Comparison of ENCODE assay signal across 24 cellular contexts in genomic region chr6:166305562-166306117, GRCh38. TPM values are rescaled to one million over a fixed set of nuclear protein-coding genes. Genes with fewer than 3 reads are reported as not detected.
DNase-seq lines count a peak whose midpoint lies in the region; TF ChIP-seq lines count a peak whose summit lies in the region.
"Had no signal": no experiment of that assay in that cellular context is flagged by ENCODE, and none has a peak within 500 bp of the region (broad histone marks: within the 10 kb centered on the region; RNA-seq: fewer than 3 reads in every experiment).

No MANE protein-coding gene starts in this region.

- peak overlapping the region; percentile 56 for H3K27ac Mint-ChIP-seq in glutamatergic neuron (ENCODE audit: unreplicated experiment)
- H3K27ac Mint-ChIP-seq: stimulated activated naive CD8-positive, alpha-beta T cell treated with anti-CD3 and anti-CD28 coated beads, Interleukin-15, amount 100 ng/mL, for 72 hours had no signal

- peaks cover 12% of the 10 kb centered on the region for H3K27me3 Mint-ChIP-seq in glutamatergic neuron (ENCODE audit: unreplicated experiment)

- no peaks in the 10 kb centered on the region for H3K79me2 ChIP-seq in OCI-LY7 (ENCODE audit: insufficient read depth, low read depth, low read length)

- intact Hi-C loops in OCI-LY7 (cut with micrococcal nuclease; ENCODE audit: unreplicated experiment) = no loop called here
- intact Hi-C loops in tibial artery (cut with DNase I; ENCODE audit: low total_unique reads) = no loop called here

- BruUV-seq in OCI-LY7 (replicated peaks; lab: Mats Ljungman, UMichigan) = no TSS peak

- DNase-seq in NCI-H82 (lab: John Stamatoyannopoulos, UW) (peak; percentile 28), NCI-H82 treated with DMSO at 0.1 percent for 48 hours (lab: John Stamatoyannopoulos, UW; ENCODE audit: unreplicated experiment) (no peak), OCI-LY7 (ENCODE audit: low spot score) (no peak), glutamatergic neuron (no peak), tibial artery (no peak), cerebellum (ENCODE audit: low spot score) (no peak)
- peak; percentile 5 for DNase-seq in stimulated activated CD8-positive, alpha-beta memory T cell treated with anti-CD3 and anti-CD28 coated beads, Interleukin-4, amount 100 ng/mL, for 48 hours
- no peak for DNase-seq in activated CD4-positive, CD25-positive, alpha-beta regulatory T cell (lab: John Stamatoyannopoulos, UW)
- DNase-seq: activated CD4-positive, alpha-beta T cell treated with anti-CD3 and anti-CD28 coated beads for 48 hours; aorta; DMS 273 treated with DMSO at 0.1 percent for 48 hours; GF-D8; heart right ventricle; Kasumi-1; NCI-H1105; NK-92 treated with Interleukin-12 subunit alpha and Interleukin-12 subunit beta, amount 100 ng/mL, for 24 hours; pancreas; RPMI8226; sigmoid colon; stimulated activated naive CD8-positive, alpha-beta T cell treated with anti-CD3 and anti-CD28 coated beads, Interleukin-15, amount 100 ng/mL, for 72 hours had no signal

- POLR2A ChIA-PET in OCI-LY7 (lab: Charles Lee) = interaction anchor here (0.7 to 1.7 kb wide), 2 partner anchors 37 to 128 kb away, joined by 3 to 4 read pairs; no protein-coding TSS in a partner anchor

- H3K36me3 ChIP-seq in OCI-LY7 (ENCODE audit: insufficient read depth, low read length) = no peaks in the 10 kb centered on the region
- no peaks in the 10 kb centered on the region for H3K36me3 ChIP-seq in tibial artery
- H3K36me3 ChIP-seq: heart right ventricle, pancreas, sigmoid colon had no signal

- H3K4me1 ChIP-seq in OCI-LY7 (ENCODE audit: insufficient read depth, low read length, poor library complexity, severe bottlenecking) (peaks cover 20% of the 10 kb centered on the region), tibial artery (peaks cover 0 to 22% (median 17%) of the 10 kb centered on the region in 4 donors)

- H3K4me3 ChIP-seq in OCI-LY7 (ENCODE audit: low read depth, low read length, poor library complexity, severe bottlenecking) = no peak overlapping the region
- H3K4me3 ChIP-seq in tibial artery = no peak overlapping the region
- H3K4me3 ChIP-seq: heart right ventricle, pancreas, sigmoid colon had no signal

- H3K27ac ChIP-seq in OCI-LY7 (ENCODE audit: low read depth, low read length, poor library complexity, severe bottlenecking) (no peak overlapping the region), tibial artery (no peak overlapping the region)
- H3K27ac ChIP-seq: heart right ventricle, pancreas, sigmoid colon had no signal

- H3K9me3 Mint-ChIP-seq in glutamatergic neuron (ENCODE audit: unreplicated experiment) = peaks cover 3% of the 10 kb centered on the region
- H3K9me3 Mint-ChIP-seq: stimulated activated naive CD8-positive, alpha-beta T cell treated with anti-CD3 and anti-CD28 coated beads, Interleukin-15, amount 100 ng/mL, for 72 hours had no signal

- H3K4me1 Mint-ChIP-seq in glutamatergic neuron (ENCODE audit: low read depth, unreplicated experiment) = peaks cover 7% of the 10 kb centered on the region
- H3K4me1 Mint-ChIP-seq: stimulated activated naive CD8-positive, alpha-beta T cell treated with anti-CD3 and anti-CD28 coated beads, Interleukin-15, amount 100 ng/mL, for 72 hours had no signal

- H3K36me3 Mint-ChIP-seq in glutamatergic neuron (ENCODE audit: unreplicated experiment) = no peaks in the 10 kb centered on the region

- no peaks in the 10 kb centered on the region for H4K20me1 ChIP-seq in OCI-LY7 (ENCODE audit: insufficient read depth, low read length)

- no peak overlapping the region for H3K4me3 Mint-ChIP-seq in glutamatergic neuron (ENCODE audit: unreplicated experiment)

- no peak for TF ChIP-seq CTCF in OCI-LY7 (conservative IDR thresholded peaks at IDR 0.05; ENCODE audit: low read length)
- TF ChIP-seq CTCF in glutamatergic neuron (IDR thresholded peaks at IDR 0.05; ENCODE audit: partially characterized antibody, unreplicated experiment) = no peak
- no peak for TF ChIP-seq CTCF in tibial artery (IDR thresholded peaks at IDR 0.05)

- CTCF ChIA-PET in OCI-LY7 (lab: Charles Lee; ENCODE audit: unreplicated experiment) = no interaction called here

- no peaks in the 10 kb centered on the region for H3K9me2 ChIP-seq in OCI-LY7 (ENCODE audit: insufficient read depth, low read length)

- H3K9me3 ChIP-seq in OCI-LY7 (ENCODE audit: low read length) (no peaks in the 10 kb centered on the region), tibial artery (no peaks in the 10 kb centered on the region)
- H3K9me3 ChIP-seq: heart right ventricle, pancreas, sigmoid colon had no signal

- no peak overlapping the region for H2AFZ ChIP-seq in OCI-LY7 (ENCODE audit: low read length)

- peaks cover 0 to 61% of the 10 kb centered on the region in 2 donors for H3K27me3 ChIP-seq in tibial artery
- H3K27me3 ChIP-seq: pancreas had no signal

- peak overlapping the region; percentile 31; the same call in 1 of the 2 replicates for H3K4me2 ChIP-seq in OCI-LY7 (ENCODE audit: low read length)

RNA-seq across cellular contexts. Expression of gene PRR18, which starts 2.6 kb away (rescaled TPM):
- 0.26 and 0.38 TPM in 2 replicates for total RNA-seq in OCI-LY7 (2014; rRNA removed; shearing (Covaris generic))
- total RNA-seq in OCI-LY7 (2022) = 0.13 TPM in 1 of 2 replicates, not detected in the other
- not detected for total RNA-seq in glutamatergic neuron (ENCODE audit: unreplicated experiment)
- 0.54 TPM for total RNA-seq in cerebellum
- total RNA-seq: aorta, H4, HT1080, lower leg skin, urinary bladder had no signal

RNA-seq across cellular contexts. Expression of gene SFT2D1, which starts 36.7 kb away (rescaled TPM):
- 40.2 and 43.4 TPM in 2 replicates for total RNA-seq in OCI-LY7 (2014; rRNA removed; shearing (Covaris generic))
- total RNA-seq in OCI-LY7 (2022) = 63.9 and 67.9 TPM in 2 replicates
- total RNA-seq in glutamatergic neuron (ENCODE audit: unreplicated experiment) = 23.5 TPM
- 18.9 TPM for total RNA-seq in cerebellum

Comparison
In these comparisons a context has a peak if more than half of its experiments do, and no peak if none do; other contexts are left out.
1. DNase-seq: peak in NCI-H82 (single experiment) and stimulated activated CD8-positive, alpha-beta memory T cell treated with anti-CD3 and anti-CD28 coated beads, Interleukin-4, amount 100 ng/mL, for 48 hours (single experiment); none in NCI-H82 treated with DMSO at 0.1 percent for 48 hours (single experiment), OCI-LY7 (single experiment), glutamatergic neuron (single experiment), activated CD4-positive, CD25-positive, alpha-beta regulatory T cell (0 of 4), tibial artery (0 of 2) and cerebellum (single experiment).